In genomic region chr17:7747586-7747985, GRCh38 we compare ENCODE assay signal across 17 cellular contexts. TPM values are rescaled to one million over a fixed set of nuclear protein-coding genes. Genes with fewer than 3 reads are reported as not detected.
DNase-seq lines count a peak whose midpoint lies in the region; ATAC-seq, FAIRE-seq and TF ChIP-seq lines count a peak whose summit lies in the region.
"Had no signal": no experiment of that assay in that cellular context is flagged by ENCODE, and none has a peak within 500 bp of the region (broad histone marks: within the 10 kb centered on the region; RNA-seq: fewer than 3 reads in every experiment).

No MANE protein-coding gene starts in this region.

- H3K4me1 Mint-ChIP-seq in T-helper 2 cell treated with Interferon-gamma antibody and Interleukin-4, amounts not matched to agents 5 μg/mL and 100 μg/mL, for 36 hours (ENCODE audit: low read depth), result no peaks in the 10 kb centered on the region
- no peaks in the 10 kb centered on the region for H3K4me1 Mint-ChIP-seq in activated T-helper 2 cell treated with anti-CD3 and anti-CD28 coated beads, Interferon-gamma antibody, Interleukin-2, Interleukin-4, amounts not matched to agents 10 μg/mL and 5 μg/mL and 100 μg/mL, durations not matched to agents 14 hours and 24 hours and 36 hours (ENCODE audit: low read depth)

- H3K4me3 ChIP-seq in AG04450 (ENCODE audit: low read depth, low read length) (peak overlapping the region; percentile 1; the same call in 1 of the 2 replicates), HFF-Myc (replicated peaks; ENCODE audit: low read depth, low read length) (no peak overlapping the region), keratinocyte (ENCODE audit: control insufficient read depth in 2 of 3, extremely low read depth in 1 of 3, insufficient read depth in 2 of 3, low read depth in 1 of 3, low read length in 3 of 3) (no peak overlapping the region)
- H3K4me3 ChIP-seq: esophagus squamous epithelium, spleen had no signal

- H3K9me1 ChIP-seq in keratinocyte (ENCODE audit: control insufficient read depth, extremely low read depth, insufficient read depth, low read length), result no peaks in the 10 kb centered on the region

- H3K9me3 ChIP-seq in AG04450 (ENCODE audit: control insufficient read depth, insufficient read depth, low read length) (no peaks in the 10 kb centered on the region), keratinocyte (ENCODE audit: control insufficient read depth, low read depth, low read length) (no peaks in the 10 kb centered on the region)
- H3K9me3 ChIP-seq: esophagus squamous epithelium had no signal

- no peak for TF ChIP-seq CTCF in AG04450 (IDR thresholded peaks at IDR 0.05; ENCODE audit: low read depth, low read length)
- TF ChIP-seq CTCF in HFF-Myc (IDR thresholded peaks at IDR 0.05; ENCODE audit: low read depth, low read length, missing control alignments), result no peak
- TF ChIP-seq CTCF in keratinocyte (optimal IDR thresholded peaks at IDR 0.05 in 1 of 3, IDR thresholded peaks at IDR 0.05 in 1 of 3, conservative IDR thresholded peaks at IDR 0.05 in 1 of 3; ENCODE audit: extremely low read depth in 1 of 3, insufficient read depth in 2 of 3, low read length in 3 of 3), result no peak

- POLR2A ChIA-PET in AG04450 (lab: Yijun Ruan, JAX), result interaction anchor here (0.7 to 1.5 kb wide), 4 partner anchors 20 to 97 kb away, joined by 3 to 6 read pairs (median 4); no protein-coding TSS in a partner anchor

- FAIRE-seq in keratinocyte (lab: Jason Lieb, UNC), result peak; percentile 49

- H3K4me3 Mint-ChIP-seq in T-helper 2 cell treated with Interferon-gamma antibody and Interleukin-4, amounts not matched to agents 5 μg/mL and 100 μg/mL, for 36 hours, result no peak overlapping the region
- H3K4me3 Mint-ChIP-seq in activated T-helper 2 cell treated with anti-CD3 and anti-CD28 coated beads, Interferon-gamma antibody, Interleukin-2, Interleukin-4, amounts not matched to agents 10 μg/mL and 5 μg/mL and 100 μg/mL, durations not matched to agents 14 hours and 24 hours and 36 hours (ENCODE audit: low read depth), result no peak overlapping the region

- no peaks in the 10 kb centered on the region for H3K36me3 ChIP-seq in keratinocyte (ENCODE audit: control insufficient read depth in 2 of 2, extremely low read depth in 1 of 2, insufficient read depth in 2 of 2, low read length in 2 of 2)
- H3K36me3 ChIP-seq: esophagus squamous epithelium, spleen had no signal

- peaks cover 30% of the 10 kb centered on the region for H3K4me1 ChIP-seq in keratinocyte (ENCODE audit: control insufficient read depth, extremely low read depth, insufficient read depth, low read length)

- dilution Hi-C loops in keratinocyte (cut with MboI; ENCODE audit: extremely low pct_ligation_motif_present, low sequenced_read_pairs), result no loop called here

- H2AFZ ChIP-seq in keratinocyte (ENCODE audit: control insufficient read depth, low read length), result peak overlapping the region; percentile 73

- no peaks in the 10 kb centered on the region for H3K79me2 ChIP-seq in keratinocyte (ENCODE audit: control insufficient read depth, insufficient read depth, low read length)

- no peaks in the 10 kb centered on the region for H4K20me1 ChIP-seq in keratinocyte (ENCODE audit: control insufficient read depth, extremely low read depth, insufficient read depth, low read length)

- H3K4me2 ChIP-seq in keratinocyte (ENCODE audit: control insufficient read depth, extremely low read depth, insufficient read depth, low read depth, low read length), result no peak overlapping the region

- CTCF ChIA-PET in AG04450 (lab: Charles Lee), result interaction anchor here (0.6 to 1.7 kb wide), 5 partner anchors 30 to 242 kb away, joined by 3 to 9 read pairs (median 5); partner anchors contain the start of genes DNAH2 and NAA38

- H3K9me3 Mint-ChIP-seq in T-helper 2 cell treated with Interferon-gamma antibody and Interleukin-4, amounts not matched to agents 5 μg/mL and 100 μg/mL, for 36 hours, result no peaks in the 10 kb centered on the region
- H3K9me3 Mint-ChIP-seq in activated T-helper 2 cell treated with anti-CD3 and anti-CD28 coated beads, Interferon-gamma antibody, Interleukin-2, Interleukin-4, amounts not matched to agents 10 μg/mL and 5 μg/mL and 100 μg/mL, durations not matched to agents 14 hours and 24 hours and 36 hours, result no peaks in the 10 kb centered on the region

- peaks cover 18% of the 10 kb centered on the region for H3K27me3 Mint-ChIP-seq in T-helper 2 cell treated with Interferon-gamma antibody and Interleukin-4, amounts not matched to agents 5 μg/mL and 100 μg/mL, for 36 hours (ENCODE audit: low read depth)
- peaks cover 16% of the 10 kb centered on the region for H3K27me3 Mint-ChIP-seq in activated T-helper 2 cell treated with anti-CD3 and anti-CD28 coated beads, Interferon-gamma antibody, Interleukin-2, Interleukin-4, amounts not matched to agents 10 μg/mL and 5 μg/mL and 100 μg/mL, durations not matched to agents 14 hours and 24 hours and 36 hours (ENCODE audit: low read depth)

- H3K27me3 ChIP-seq in AG04450 (ENCODE audit: control insufficient read depth, insufficient read depth, low read length) (no peaks in the 10 kb centered on the region), keratinocyte (ENCODE audit: control insufficient read depth, extremely low read depth, insufficient read depth, low read length) (no peaks in the 10 kb centered on the region)

- peak overlapping the region; percentile 53 for H3K27ac ChIP-seq in AG04450 (ENCODE audit: low read depth, low read length)
- H3K27ac ChIP-seq in keratinocyte (ENCODE audit: control insufficient read depth, insufficient read depth, low read length), result no peak overlapping the region
- H3K27ac ChIP-seq: esophagus squamous epithelium, spleen had no signal

- H3K27ac Mint-ChIP-seq in T-helper 2 cell treated with Interferon-gamma antibody and Interleukin-4, amounts not matched to agents 5 μg/mL and 100 μg/mL, for 36 hours, result no peak overlapping the region
- no peak overlapping the region for H3K27ac Mint-ChIP-seq in activated T-helper 2 cell treated with anti-CD3 and anti-CD28 coated beads, Interferon-gamma antibody, Interleukin-2, Interleukin-4, amounts not matched to agents 10 μg/mL and 5 μg/mL and 100 μg/mL, durations not matched to agents 14 hours and 24 hours and 36 hours

- intact Hi-C loops in activated T-helper 2 cell treated with anti-CD3 and anti-CD28 coated beads, Interferon-gamma antibody, Interleukin-2, Interleukin-4, amounts not matched to agents 10 μg/mL and 5 μg/mL and 100 μg/mL, durations not matched to agents 14 hours and 24 hours and 36 hours (cut with micrococcal nuclease), result loop anchor here (10.0 kb wide), 1 partner anchor 247 kb away; no protein-coding TSS in a partner anchor

- DNase-seq in AG04450 (ENCODE audit: low read depth, low spot score), result peak; percentile 23
- peak; percentile 32 for DNase-seq in HFF-Myc (ENCODE audit: extremely low read depth, low read depth)
- DNase-seq in amniotic epithelial cell (ENCODE audit: low read depth), result peak; percentile 96
- no peak for DNase-seq in keratinocyte (ENCODE audit: low read depth, low spot score)
- DNase-seq in HT-29 (ENCODE audit: low spot score), result no peak
- DNase-seq in T-helper 2 cell treated with Interferon-gamma antibody and Interleukin-4, amounts not matched to agents 5 μg/mL and 100 μg/mL, for 36 hours (ENCODE audit: low spot score), result no peak
- no peak for DNase-seq in activated T-helper 2 cell treated with anti-CD3 and anti-CD28 coated beads, Interferon-gamma antibody, Interleukin-2, Interleukin-4, amounts not matched to agents 10 μg/mL and 5 μg/mL and 100 μg/mL, durations not matched to agents 14 hours and 24 hours and 36 hours (ENCODE audit: low spot score)
- DNase-seq: activated T-cell treated with anti-CD3 and anti-CD28 coated beads for 4 hours, AML-193, cortex of kidney, esophagus squamous epithelium, NCI-H1048, occipital lobe, spleen had no signal

- ATAC-seq in GM18909 (IDR thresholded peaks at IDR 0.05; ENCODE audit: poor library complexity, unreplicated experiment), result no peak
- ATAC-seq: activated CD4-positive, CD25-positive, alpha-beta regulatory T cell treated with anti-CD3 and anti-CD28 coated beads, Interleukin-2, amount 50 U/mL, for 24 hours had no signal

- H3K36me3 Mint-ChIP-seq in T-helper 2 cell treated with Interferon-gamma antibody and Interleukin-4, amounts not matched to agents 5 μg/mL and 100 μg/mL, for 36 hours (ENCODE audit: low read depth), result no peaks in the 10 kb centered on the region
- no peaks in the 10 kb centered on the region for H3K36me3 Mint-ChIP-seq in activated T-helper 2 cell treated with anti-CD3 and anti-CD28 coated beads, Interferon-gamma antibody, Interleukin-2, Interleukin-4, amounts not matched to agents 10 μg/mL and 5 μg/mL and 100 μg/mL, durations not matched to agents 14 hours and 24 hours and 36 hours (ENCODE audit: low read depth)

- no peak overlapping the region for H3K9ac ChIP-seq in keratinocyte (ENCODE audit: control insufficient read depth, extremely low read depth, insufficient read depth, low read length)

RNA-seq across cellular contexts. Expression of gene DNAH2, which starts 30.0 kb away (rescaled TPM):
- polyA plus RNA-seq in AG04450 (2011; rRNA removed), result 0.04 and 0.06 TPM in 2 replicates
- polyA minus RNA-seq in AG04450 (2011; rRNA and poly(A)+ RNA removed), result 0.09 TPM in 2 replicates
- polyA plus RNA-seq in keratinocyte, result 0.13 to 0.36 TPM (median 0.13 TPM) in 3 replicates
- polyA plus RNA-seq in keratinocyte (2011; ENCODE audit: low read depth), result not detected
- 0.12 and 0.14 TPM in 2 replicates for polyA plus RNA-seq in keratinocyte (2011; cell fraction: cytosol; rRNA removed)
- polyA plus RNA-seq in keratinocyte (2011; cell fraction: nucleus; rRNA removed), result 0.39 and 0.52 TPM in 2 replicates
- 0.03 and 0.25 TPM in 2 replicates for polyA plus RNA-seq in keratinocyte (2012; ENCODE audit: low replicate concordance)
- polyA minus RNA-seq in keratinocyte, result 0.10 to 0.92 TPM (median 0.13 TPM) in 3 replicates
- polyA minus RNA-seq in keratinocyte (2011; cell fraction: cytosol; rRNA and poly(A)+ RNA removed), result not detected
- polyA minus RNA-seq in keratinocyte (2011; cell fraction: nucleus; rRNA and poly(A)+ RNA removed), result 0.11 and 0.54 TPM in 2 replicates
- 0.21 TPM in 1 of 2 replicates, not detected in the other for total RNA-seq in HT-29 (2014; rRNA removed; shearing (Covaris generic))
- total RNA-seq in activated T-helper 2 cell treated with anti-CD3 and anti-CD28 coated beads, Interferon-gamma antibody, Interleukin-2, Interleukin-4, amounts not matched to agents 10 μg/mL and 5 μg/mL and 100 μg/mL, durations not matched to agents 14 hours and 24 hours and 36 hours, result not detected in 2 replicates
- total RNA-seq: OCI-LY7 had no signal

RNA-seq across cellular contexts. Expression of gene EFNB3, which starts 42.6 kb away (rescaled TPM):
- polyA plus RNA-seq in AG04450 (2011; rRNA removed) (7.2 and 7.7 TPM in 2 replicates), keratinocyte (3.1 to 4.1 TPM (median 3.1 TPM) in 3 replicates)
- polyA minus RNA-seq in AG04450 (2011; rRNA and poly(A)+ RNA removed), result 5.3 and 6.7 TPM in 2 replicates
- polyA plus RNA-seq in keratinocyte (2011; ENCODE audit: low read depth), result 0.24 TPM
- polyA plus RNA-seq in keratinocyte (2011; cell fraction: cytosol; rRNA removed), result 2.1 and 2.3 TPM in 2 replicates
- 3.3 and 4.3 TPM in 2 replicates for polyA plus RNA-seq in keratinocyte (2011; cell fraction: nucleus; rRNA removed)
- polyA plus RNA-seq in keratinocyte (2012; ENCODE audit: low replicate concordance), result 0.48 and 3.3 TPM in 2 replicates
- polyA minus RNA-seq in keratinocyte, result 3.7 to 4.0 TPM (median 4.0 TPM) in 3 replicates
- polyA minus RNA-seq in keratinocyte (2011; cell fraction: cytosol; rRNA and poly(A)+ RNA removed), result 2.3 TPM
- 0.95 and 2.0 TPM in 2 replicates for polyA minus RNA-seq in keratinocyte (2011; cell fraction: nucleus; rRNA and poly(A)+ RNA removed)
- not detected in 2 replicates for total RNA-seq in HT-29 (2014; rRNA removed; shearing (Covaris generic))
- total RNA-seq in activated T-helper 2 cell treated with anti-CD3 and anti-CD28 coated beads, Interferon-gamma antibody, Interleukin-2, Interleukin-4, amounts not matched to agents 10 μg/mL and 5 μg/mL and 100 μg/mL, durations not matched to agents 14 hours and 24 hours and 36 hours, result not detected in 2 replicates

RNA-seq across cellular contexts. Expression of gene WRAP53, which starts 59.3 kb away (rescaled TPM):
- polyA plus RNA-seq in AG04450 (2011; rRNA removed), result 4.1 and 4.5 TPM in 2 replicates
- 3.1 and 3.7 TPM in 2 replicates for polyA minus RNA-seq in AG04450 (2011; rRNA and poly(A)+ RNA removed)
- 7.7 to 10.6 TPM (median 8.2 TPM) in 3 replicates for polyA plus RNA-seq in keratinocyte
- 4.2 TPM for polyA plus RNA-seq in keratinocyte (2011; ENCODE audit: low read depth)
- 5.0 and 7.1 TPM in 2 replicates for polyA plus RNA-seq in keratinocyte (2011; cell fraction: cytosol; rRNA removed)
- polyA plus RNA-seq in keratinocyte (2011; cell fraction: nucleus; rRNA removed), result 10.7 and 12.3 TPM in 2 replicates
- polyA plus RNA-seq in keratinocyte (2012; ENCODE audit: low replicate concordance), result 5.3 and 11.5 TPM in 2 replicates
- 5.6 to 12.4 TPM (median 5.7 TPM) in 3 replicates for polyA minus RNA-seq in keratinocyte
- 11.5 TPM for polyA minus RNA-seq in keratinocyte (2011; cell fraction: cytosol; rRNA and poly(A)+ RNA removed)
- polyA minus RNA-seq in keratinocyte (2011; cell fraction: nucleus; rRNA and poly(A)+ RNA removed), result 3.0 and 4.3 TPM in 2 replicates
- total RNA-seq in HT-29 (2014; rRNA removed; shearing (Covaris generic)), result 18.5 and 23.0 TPM in 2 replicates
- total RNA-seq in activated T-helper 2 cell treated with anti-CD3 and anti-CD28 coated beads, Interferon-gamma antibody, Interleukin-2, Interleukin-4, amounts not matched to agents 10 μg/mL and 5 μg/mL and 100 μg/mL, durations not matched to agents 14 hours and 24 hours and 36 hours, result 33.2 and 34.5 TPM in 2 replicates

Comparison
In these comparisons a context has a peak if more than half of its experiments do, and no peak if none do; other contexts are left out.
1. DNase-seq: peak in AG04450 (single experiment), HFF-Myc (single experiment) and amniotic epithelial cell (single experiment); none in keratinocyte (single experiment), HT-29 (single experiment), T-helper 2 cell treated with Interferon-gamma antibody and Interleukin-4, amounts not matched to agents 5 μg/mL and 100 μg/mL, for 36 hours (single experiment) and activated T-helper 2 cell treated with anti-CD3 and anti-CD28 coated beads, Interferon-gamma antibody, Interleukin-2, Interleukin-4, amounts not matched to agents 10 μg/mL and 5 μg/mL and 100 μg/mL, durations not matched to agents 14 hours and 24 hours and 36 hours (single experiment).